20 cellular contexts compared by ENCODE assay signal in the genomic region with DNA sequence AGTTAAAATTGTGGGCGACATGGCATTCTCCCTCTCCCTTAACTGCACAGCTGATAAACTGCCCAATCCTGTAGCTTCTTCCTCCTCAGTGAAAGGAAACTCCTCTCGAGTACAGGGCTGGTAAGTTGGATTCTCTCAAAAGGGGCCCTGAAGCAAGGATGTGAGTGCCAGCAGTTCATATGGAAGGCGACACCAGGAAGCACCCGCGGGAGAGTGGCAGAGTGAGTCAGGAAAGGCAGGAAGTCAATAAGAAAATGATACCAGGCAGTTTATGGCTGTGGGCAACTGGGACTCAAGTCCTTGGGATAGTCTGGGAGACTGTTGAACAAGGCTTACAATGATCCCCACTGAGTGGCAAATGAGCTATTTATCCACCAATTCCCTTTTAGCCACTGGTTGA. TPM values are rescaled to one million over a fixed set of nuclear protein-coding genes. Genes with fewer than 3 reads are reported as not detected.
DNase-seq lines count a peak whose midpoint lies in the region; ATAC-seq and TF ChIP-seq lines count a peak whose summit lies in the region.
"Had no signal": no experiment of that assay in that cellular context is flagged by ENCODE, and none has a peak within 500 bp of the region (broad histone marks: within the 10 kb centered on the region; RNA-seq: fewer than 3 reads in every experiment).

No MANE protein-coding gene starts in this region.

- no peak for TF ChIP-seq CTCF in RWPE2 (IDR thresholded peaks at IDR 0.05; ENCODE audit: poor library complexity, severe bottlenecking)
- TF ChIP-seq CTCF in foreskin fibroblast (IDR thresholded peaks at IDR 0.05; ENCODE audit: low read depth, low read length), result no peak

- H3K36me3 ChIP-seq in RWPE2 (ENCODE audit: low read depth), result no peaks in the 10 kb centered on the region
- H3K36me3 ChIP-seq: gastroesophageal sphincter, left ventricle myocardium inferior had no signal

- no peak overlapping the region for H3K4me3 ChIP-seq in RWPE2 (ENCODE audit: severe bottlenecking)
- no peak overlapping the region for H3K4me3 ChIP-seq in foreskin fibroblast (ENCODE audit: low read depth in 1 of 2, low read length in 2 of 2)
- H3K4me3 ChIP-seq: gastroesophageal sphincter, GM12878, left ventricle myocardium inferior had no signal

- peak overlapping the region; percentile 45 for H3K27ac ChIP-seq in RWPE2 (ENCODE audit: poor library complexity, severe bottlenecking)
- H3K27ac ChIP-seq: gastroesophageal sphincter, left ventricle myocardium inferior, neutrophil, VCaP had no signal

- H3K27me3 ChIP-seq in RWPE2 (ENCODE audit: insufficient read depth, poor library complexity, severe bottlenecking), result no peaks in the 10 kb centered on the region
- H3K27me3 ChIP-seq: gastroesophageal sphincter, neutrophil had no signal

- peaks cover 29% of the 10 kb centered on the region for H3K4me1 ChIP-seq in RWPE2 (ENCODE audit: insufficient read depth, poor library complexity, severe bottlenecking)

- ATAC-seq in RWPE2 (ENCODE audit: low read depth) (peak; percentile 55; the same call in 2 of the 3 replicates), HG03571 (IDR thresholded peaks at IDR 0.05; ENCODE audit: unreplicated experiment) (no peak)
- no peak for ATAC-seq in activated CD4-positive, CD25-positive, alpha-beta regulatory T cell treated with anti-CD3 and anti-CD28 coated beads, Interleukin-2, amount 50 U/mL, for 24 hours
- ATAC-seq: gastroesophageal sphincter, GM12878, Panc1 had no signal

- no peaks in the 10 kb centered on the region for H3K9me3 ChIP-seq in RWPE2 (ENCODE audit: severe bottlenecking)
- H3K9me3 ChIP-seq: gastroesophageal sphincter, left ventricle myocardium inferior, neutrophil had no signal

- DNase-seq in 8988T (peak; percentile 23), HT1080 (ENCODE audit: low read depth) (peak; percentile 90), RWPE2 (ENCODE audit: low spot score) (no peak), foreskin fibroblast (peak; percentile 37 to 55), NCI-H345 treated with DMSO at 0.1 percent for 48 hours (lab: John Stamatoyannopoulos, UW; ENCODE audit: unreplicated experiment) (no peak), superior temporal gyrus (ENCODE audit: extremely low spot score) (no peak)
- DNase-seq: activated T-cell treated with anti-CD3 and anti-CD28 coated beads for 4 hours; cortex of kidney; DMS 273 treated with DMSO at 0.1 percent for 48 hours; Karpas-422; left ventricle myocardium inferior; NCI-H2081 treated with DMSO at 0.1 percent for 48 hours; stimulated activated CD8-positive, alpha-beta memory T cell treated with anti-CD3 and anti-CD28 coated beads, Interleukin-4, amount 100 ng/mL, for 48 hours had no signal

RNA-seq across cellular contexts. Expression of a gene that starts 34.8 kb away (rescaled TPM):
- 3.8 and 5.1 TPM in 2 replicates for total RNA-seq in HT1080 (2014; rRNA removed; shearing (Covaris generic))
- 6.5 and 8.1 TPM in 2 replicates for polyA plus RNA-seq in HT1080 (2015; cell fraction: cytosol; rRNA removed)
- 33.7 and 37.6 TPM in 2 replicates for polyA plus RNA-seq in HT1080 (2015; cell fraction: nucleus; rRNA removed)

RNA-seq across cellular contexts. Expression of a gene that starts 57.6 kb away (rescaled TPM):
- 168 and 175 TPM in 2 replicates for total RNA-seq in HT1080 (2014; rRNA removed; shearing (Covaris generic))
- 62.8 and 71.8 TPM in 2 replicates for polyA plus RNA-seq in HT1080 (2015; cell fraction: cytosol; rRNA removed)
- polyA plus RNA-seq in HT1080 (2015; cell fraction: nucleus; rRNA removed), result 32.7 and 34.6 TPM in 2 replicates

Comparison
In these comparisons a context has a peak if more than half of its experiments do, and no peak if none do; other contexts are left out.
1. DNase-seq: peak in 8988T (single experiment), HT1080 (single experiment) and foreskin fibroblast (2 of 2); none in RWPE2 (single experiment), NCI-H345 treated with DMSO at 0.1 percent for 48 hours (single experiment) and superior temporal gyrus (single experiment).